In genomic region chr10:112716924-112717348, GRCh38 we compare ENCODE assay signal across 12 cellular contexts.
A peak's percentile ranks its signal among the peaks of the same experiment; 100 is the strongest.
DNase-seq lines count a peak whose midpoint lies in the region; ATAC-seq and TF ChIP-seq lines count a peak whose summit lies in the region.
"Had no signal": no experiment of that assay in that cellular context is flagged by ENCODE, and none has a peak within 500 bp of the region (broad histone marks: within the 10 kb centered on the region; RNA-seq: fewer than 3 reads in every experiment).

No MANE protein-coding gene starts in this region.

- peaks cover 13% of the 10 kb centered on the region for H3K4me1 Mint-ChIP-seq in neural crest cell
- no peaks in the 10 kb centered on the region for H3K4me1 Mint-ChIP-seq in activated CD4-positive, alpha-beta T cell treated with anti-CD3 and anti-CD28 coated beads, Interleukin-2, amount 10 ng/mL, durations not matched to agents 7 days and 5 days

- CTCF ChIA-PET in PC-9 (lab: Charles Lee): no interaction called here
- CTCF ChIA-PET in activated CD4-positive, alpha-beta T cell treated with anti-CD3 and anti-CD28 coated beads, Interleukin-2, amount 10 ng/mL, durations not matched to agents 7 days and 5 days (lab: Charles Lee): no interaction called here

- no peaks in the 10 kb centered on the region for H4K20me1 ChIP-seq in PC-9 (ENCODE audit: insufficient read depth)

- H3K4me3 ChIP-seq in esophagus muscularis mucosa (no peak overlapping the region), PC-9 (no peak overlapping the region)

- H3F3A ChIP-seq in PC-9 (ENCODE audit: insufficient read depth, low read depth): no peaks in the 10 kb centered on the region; the same call in 1 of the 2 replicates

- peak; percentile 11 for DNase-seq in GM03348 (ENCODE audit: low spot score)
- peak; percentile 10 for DNase-seq in RKO (ENCODE audit: low spot score)
- peak; percentile 86 for DNase-seq in esophagus muscularis mucosa (ENCODE audit: extremely low spot score)
- DNase-seq in neural crest cell (ENCODE audit: low read depth, low spot score): no peak
- no peak for DNase-seq in PC-9
- no peak for DNase-seq in GM13977 (ENCODE audit: low spot score)
- no peak for DNase-seq in activated CD4-positive, alpha-beta T cell treated with anti-CD3 and anti-CD28 coated beads, Interleukin-2, amount 10 ng/mL, durations not matched to agents 7 days and 5 days
- DNase-seq: activated CD4-positive, alpha-beta memory T cell treated with anti-CD3 and anti-CD28 coated beads for 36 hours; CD4-positive, alpha-beta T cell; NCI-H146; SW 1271 had no signal

- no peaks in the 10 kb centered on the region for H3K79me2 ChIP-seq in PC-9 (ENCODE audit: low read depth)

- POLR2A ChIA-PET in PC-9 (lab: Charles Lee; ENCODE audit: unreplicated experiment): no interaction called here
- POLR2A ChIA-PET in activated CD4-positive, alpha-beta T cell treated with anti-CD3 and anti-CD28 coated beads, Interleukin-2, amount 10 ng/mL, durations not matched to agents 7 days and 5 days (lab: Charles Lee): no interaction called here

- no peak overlapping the region for H2AFZ ChIP-seq in PC-9

- H3K9me2 ChIP-seq in PC-9 (ENCODE audit: insufficient read depth): no peaks in the 10 kb centered on the region

- intact Hi-C loops in esophagus muscularis mucosa (cut with DNase I) (no loop called here), PC-9 (cut with micrococcal nuclease; ENCODE audit: unreplicated experiment) (no loop called here)

- no peak overlapping the region for H3K4me2 ChIP-seq in PC-9

- 69% methylated on average over 5 of the region's 5 CpGs for WGBS in esophagus muscularis mucosa

- H3K27ac Mint-ChIP-seq in neural crest cell (ENCODE audit: unreplicated experiment): peak overlapping the region; percentile 70
- H3K27ac Mint-ChIP-seq in activated CD4-positive, alpha-beta T cell treated with anti-CD3 and anti-CD28 coated beads, Interleukin-2, amount 10 ng/mL, durations not matched to agents 7 days and 5 days: no peak overlapping the region
- H3K27ac Mint-ChIP-seq: activated CD4-positive, alpha-beta memory T cell treated with anti-CD3 and anti-CD28 coated beads for 36 hours; CD4-positive, alpha-beta T cell had no signal

- no peaks in the 10 kb centered on the region for H3K9me3 Mint-ChIP-seq in neural crest cell
- H3K9me3 Mint-ChIP-seq in activated CD4-positive, alpha-beta T cell treated with anti-CD3 and anti-CD28 coated beads, Interleukin-2, amount 10 ng/mL, durations not matched to agents 7 days and 5 days: no peaks in the 10 kb centered on the region
- H3K9me3 Mint-ChIP-seq: activated CD4-positive, alpha-beta memory T cell treated with anti-CD3 and anti-CD28 coated beads for 36 hours; CD4-positive, alpha-beta T cell had no signal

- H3K36me3 ChIP-seq in esophagus muscularis mucosa: no peaks in the 10 kb centered on the region
- no peaks in the 10 kb centered on the region for H3K36me3 ChIP-seq in PC-9 (ENCODE audit: low read depth)

- H3K4me3 Mint-ChIP-seq in neural crest cell: no peak overlapping the region
- H3K4me3 Mint-ChIP-seq in activated CD4-positive, alpha-beta T cell treated with anti-CD3 and anti-CD28 coated beads, Interleukin-2, amount 10 ng/mL, durations not matched to agents 7 days and 5 days: no peak overlapping the region
- H3K4me3 Mint-ChIP-seq: activated CD4-positive, alpha-beta memory T cell treated with anti-CD3 and anti-CD28 coated beads for 36 hours; CD4-positive, alpha-beta T cell had no signal

- in situ Hi-C loops in GM13977 (cut with MboI; ENCODE audit: low pct_unique_long_range_greater_than_20kb, low sequenced_read_pairs, unreplicated experiment): no loop called here

- peaks cover 5% of the 10 kb centered on the region for H3K36me3 Mint-ChIP-seq in neural crest cell (ENCODE audit: low read depth)
- peaks cover 7% of the 10 kb centered on the region for H3K36me3 Mint-ChIP-seq in activated CD4-positive, alpha-beta T cell treated with anti-CD3 and anti-CD28 coated beads, Interleukin-2, amount 10 ng/mL, durations not matched to agents 7 days and 5 days (ENCODE audit: low read depth)

- TF ChIP-seq EP300 in esophagus muscularis mucosa (IDR thresholded peaks at IDR 0.05): no peak

- ATAC-seq in GM21447 (IDR thresholded peaks at IDR 0.05; ENCODE audit: unreplicated experiment): no peak

- H3K27me3 ChIP-seq in esophagus muscularis mucosa (no peaks in the 10 kb centered on the region), PC-9 (ENCODE audit: insufficient read depth, low read depth) (no peaks in the 10 kb centered on the region)

- H3K9me3 ChIP-seq in esophagus muscularis mucosa (no peaks in the 10 kb centered on the region), PC-9 (ENCODE audit: insufficient read depth, low read depth) (no peaks in the 10 kb centered on the region)

- no peaks in the 10 kb centered on the region for H3K27me3 Mint-ChIP-seq in neural crest cell (ENCODE audit: low read depth)
- no peaks in the 10 kb centered on the region for H3K27me3 Mint-ChIP-seq in activated CD4-positive, alpha-beta T cell treated with anti-CD3 and anti-CD28 coated beads, Interleukin-2, amount 10 ng/mL, durations not matched to agents 7 days and 5 days
- H3K27me3 Mint-ChIP-seq: activated CD4-positive, alpha-beta memory T cell treated with anti-CD3 and anti-CD28 coated beads for 36 hours; CD4-positive, alpha-beta T cell had no signal

- BruUV-seq in PC-9 (replicated peaks; lab: Mats Ljungman, UMichigan): no TSS peak

- TF ChIP-seq POLR2A in esophagus muscularis mucosa (IDR thresholded peaks at IDR 0.05; ENCODE audit: low read depth): no peak

- H3K4me1 ChIP-seq in esophagus muscularis mucosa (peaks cover 0 to 4% (median 0%) of the 10 kb centered on the region in 4 donors), PC-9 (replicated peaks; ENCODE audit: insufficient read depth) (no peaks in the 10 kb centered on the region)

- TF ChIP-seq CTCF in esophagus muscularis mucosa (IDR thresholded peaks at IDR 0.05): no peak
- no peak for TF ChIP-seq CTCF in neural crest cell (conservative IDR thresholded peaks at IDR 0.05)
- no peak for TF ChIP-seq CTCF in PC-9 (conservative IDR thresholded peaks at IDR 0.05)
- TF ChIP-seq CTCF in GM13977 (IDR thresholded peaks at IDR 0.05; ENCODE audit: extremely low read depth, insufficient read depth, missing control alignments): no peak

- no peak overlapping the region for H3K27ac ChIP-seq in esophagus muscularis mucosa (replicated peaks in 1 of 4)
- H3K27ac ChIP-seq in PC-9: no peak overlapping the region

Comparison
In these comparisons a context has a peak if more than half of its experiments do, and no peak if none do; other contexts are left out.
1. DNase-seq: peak in GM03348 (single experiment), RKO (single experiment) and esophagus muscularis mucosa (single experiment); none in neural crest cell (single experiment), PC-9 (0 of 2), GM13977 (single experiment) and activated CD4-positive, alpha-beta T cell treated with anti-CD3 and anti-CD28 coated beads, Interleukin-2, amount 10 ng/mL, durations not matched to agents 7 days and 5 days (single experiment).